ENCODE assay signal across 1 cellular context in genomic region chr6:167153523-167153959, GRCh38.
TF ChIP-seq lines count a peak whose summit lies in the region.

No MANE protein-coding gene starts in this region.

TF ChIP-seq in GM12878, 131 proteins besides CTCF, POLR2A, EP300 and RAD21 (continued from another document):
- TF ChIP-seq, protein P1, sequence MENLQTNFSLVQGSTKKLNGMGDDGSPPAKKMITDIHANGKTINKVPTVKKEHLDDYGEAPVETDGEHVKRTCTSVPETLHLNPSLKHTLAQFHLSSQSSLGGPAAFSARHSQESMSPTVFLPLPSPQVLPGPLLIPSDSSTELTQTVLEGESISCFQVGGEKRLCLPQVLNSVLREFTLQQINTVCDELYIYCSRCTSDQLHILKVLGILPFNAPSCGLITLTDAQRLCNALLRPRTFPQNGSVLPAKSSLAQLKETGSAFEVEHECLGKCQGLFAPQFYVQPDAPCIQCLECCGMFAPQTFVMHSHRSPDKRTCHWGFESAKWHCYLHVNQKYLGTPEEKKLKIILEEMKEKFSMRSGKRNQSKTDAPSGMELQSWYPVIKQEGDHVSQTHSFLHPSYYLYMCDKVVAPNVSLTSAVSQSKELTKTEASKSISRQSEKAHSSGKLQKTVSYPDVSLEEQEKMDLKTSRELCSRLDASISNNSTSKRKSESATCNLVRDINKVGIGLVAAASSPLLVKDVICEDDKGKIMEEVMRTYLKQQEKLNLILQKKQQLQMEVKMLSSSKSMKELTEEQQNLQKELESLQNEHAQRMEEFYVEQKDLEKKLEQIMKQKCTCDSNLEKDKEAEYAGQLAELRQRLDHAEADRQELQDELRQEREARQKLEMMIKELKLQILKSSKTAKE (IDR thresholded peaks at IDR 0.05; ENCODE audit: low read depth, poor library complexity, severe bottlenecking) = peak; percentile 93
- TF ChIP-seq NFXL1 (IDR thresholded peaks at IDR 0.05; ENCODE audit: borderline replicate concordance) (no peak), CHD4 (IDR thresholded peaks at IDR 0.05) (no peak), EED (IDR thresholded peaks at IDR 0.05; ENCODE audit: low read depth) (peak; percentile 85), CUX1 (IDR thresholded peaks at IDR 0.05; ENCODE audit: insufficient replicate concordance, low read depth, low read length) (peak; percentile 55), RELB (IDR thresholded peaks at IDR 0.05; ENCODE audit: low read depth) (peak; percentile 84), ATF7 (IDR thresholded peaks at IDR 0.05; ENCODE audit: low read depth) (peak; percentile 75), STAT1 (conservative IDR thresholded peaks at IDR 0.05) (0 out of 2 replicates have a peak, but pooled peaks have one; percentile 24), ZNF217 (IDR thresholded peaks at IDR 0.05) (peak; percentile 63; the same call in 1 of the 2 replicates), RFX5 (IDR thresholded peaks at IDR 0.05; ENCODE audit: low read depth, low read length) (peak; percentile 57; the same call in 1 of the 2 replicates), SIX5 (IDR thresholded peaks at IDR 0.05; ENCODE audit: low read depth, low read length, severe bottlenecking) (no peak), JUND (IDR thresholded peaks at IDR 0.05; ENCODE audit: low read depth, low read length) (peak; percentile 90), NBN (IDR thresholded peaks at IDR 0.05) (peak; percentile 55; the same call in 1 of the 2 replicates), ATF3 (IDR thresholded peaks at IDR 0.05; ENCODE audit: borderline replicate concordance, extremely low read depth, low read depth, low read length) (no peak), GATAD2B (conservative IDR thresholded peaks at IDR 0.05; ENCODE audit: low read depth) (peak; percentile 61; the same call in 1 of the 2 replicates)
